Comparison of ENCODE assay signal across 9 cellular contexts in genomic region chr1:151905070-151905442, GRCh38. TPM values are rescaled to one million over a fixed set of nuclear protein-coding genes. Genes with fewer than 3 reads are reported as not detected.
DNase-seq lines count a peak whose midpoint lies in the region; ATAC-seq lines count a peak whose summit lies in the region.
"Had no signal": no experiment of that assay in that cellular context is flagged by ENCODE, and none has a peak within 500 bp of the region (broad histone marks: within the 10 kb centered on the region; RNA-seq: fewer than 3 reads in every experiment).

No MANE protein-coding gene starts in this region.

- peak; percentile 44 for DNase-seq in T-helper 2 cell treated with Interferon-gamma antibody and Interleukin-4, amounts not matched to agents 5 μg/mL and 100 μg/mL, for 36 hours (ENCODE audit: low spot score)
- peak; percentile 64 to 74 for DNase-seq in activated T-cell treated with anti-CD3 and anti-CD28 coated beads, Interleukin-2, amount 50 U/mL, for 72 hours
- DNase-seq in iris pigment epithelial cell (ENCODE audit: low read depth): peak; percentile 51
- peak; percentile 21 to 36 for DNase-seq in stimulated activated CD8-positive, alpha-beta memory T cell treated with anti-CD3 and anti-CD28 coated beads, Interleukin-2, amount 100 ng/mL, for 1 hour (ENCODE audit: low read depth in 2 of 2)
- DNase-seq in D341Med (ENCODE audit: low spot score): no peak

- H3K27me3 Mint-ChIP-seq in T-helper 2 cell treated with Interferon-gamma antibody and Interleukin-4, amounts not matched to agents 5 μg/mL and 100 μg/mL, for 36 hours (ENCODE audit: low read depth): no peaks in the 10 kb centered on the region
- H3K27me3 Mint-ChIP-seq in activated T-cell treated with anti-CD3 and anti-CD28 coated beads, Interleukin-2, amount 50 U/mL, for 72 hours (ENCODE audit: low read depth): no peaks in the 10 kb centered on the region
- H3K27me3 Mint-ChIP-seq: IgD-negative memory B cell had no signal

- peaks cover 68% of the 10 kb centered on the region for H3K9me3 Mint-ChIP-seq in T-helper 2 cell treated with Interferon-gamma antibody and Interleukin-4, amounts not matched to agents 5 μg/mL and 100 μg/mL, for 36 hours
- peaks cover 17 to 24% of the 10 kb centered on the region in 2 donors for H3K9me3 Mint-ChIP-seq in activated T-cell treated with anti-CD3 and anti-CD28 coated beads, Interleukin-2, amount 50 U/mL, for 72 hours

- peaks cover 39% of the 10 kb centered on the region for H3K4me1 Mint-ChIP-seq in T-helper 2 cell treated with Interferon-gamma antibody and Interleukin-4, amounts not matched to agents 5 μg/mL and 100 μg/mL, for 36 hours (ENCODE audit: low read depth)
- peaks cover 61% of the 10 kb centered on the region for H3K4me1 Mint-ChIP-seq in activated T-cell treated with anti-CD3 and anti-CD28 coated beads, Interleukin-2, amount 50 U/mL, for 72 hours (ENCODE audit: low read depth)

- peak overlapping the region; percentile 80 for H3K4me3 Mint-ChIP-seq in T-helper 2 cell treated with Interferon-gamma antibody and Interleukin-4, amounts not matched to agents 5 μg/mL and 100 μg/mL, for 36 hours
- peak overlapping the region; percentile 72 to 83 for H3K4me3 Mint-ChIP-seq in activated T-cell treated with anti-CD3 and anti-CD28 coated beads, Interleukin-2, amount 50 U/mL, for 72 hours

- H3K27ac Mint-ChIP-seq in T-helper 2 cell treated with Interferon-gamma antibody and Interleukin-4, amounts not matched to agents 5 μg/mL and 100 μg/mL, for 36 hours: peak overlapping the region; percentile 99
- peak overlapping the region; percentile 93 for H3K27ac Mint-ChIP-seq in activated T-cell treated with anti-CD3 and anti-CD28 coated beads, Interleukin-2, amount 50 U/mL, for 72 hours

- H3K36me3 Mint-ChIP-seq in T-helper 2 cell treated with Interferon-gamma antibody and Interleukin-4, amounts not matched to agents 5 μg/mL and 100 μg/mL, for 36 hours (ENCODE audit: low read depth): peaks cover 78% of the 10 kb centered on the region
- H3K36me3 Mint-ChIP-seq in activated T-cell treated with anti-CD3 and anti-CD28 coated beads, Interleukin-2, amount 50 U/mL, for 72 hours (ENCODE audit: insufficient read depth in 2 of 2): peaks cover 41 to 74% of the 10 kb centered on the region in 2 donors

- peak; percentile 43 to 61 for ATAC-seq in activated T-cell treated with anti-CD3 and anti-CD28 coated beads, Interleukin-2, amount 50 U/mL, for 72 hours (replicated peaks in 1 of 2)
- ATAC-seq in HG02763 (IDR thresholded peaks at IDR 0.05; ENCODE audit: unreplicated experiment): no peak
- no peak for ATAC-seq in HG03378 (IDR thresholded peaks at IDR 0.05; ENCODE audit: unreplicated experiment)
- no peak for ATAC-seq in HG03442 (IDR thresholded peaks at IDR 0.05; ENCODE audit: unreplicated experiment)

RNA-seq across cellular contexts. Expression of gene THEM4, which starts 4.3 kb away (rescaled TPM):
- total RNA-seq in activated T-cell treated with anti-CD3 and anti-CD28 coated beads, Interleukin-2, amount 50 U/mL, for 72 hours: 10 to 100 TPM; 40.5 to 41.5 TPM

RNA-seq across cellular contexts. Expression of gene THEM5, which starts 51.5 kb away (rescaled TPM):
- under 1 TPM in 1 of 2 donors, not detected in 1; 0.25 TPM for total RNA-seq in activated T-cell treated with anti-CD3 and anti-CD28 coated beads, Interleukin-2, amount 50 U/mL, for 72 hours

Comparison
In these comparisons a context has a peak if more than half of its experiments do, and no peak if none do; other contexts are left out.
1. ATAC-seq: peak in activated T-cell treated with anti-CD3 and anti-CD28 coated beads, Interleukin-2, amount 50 U/mL, for 72 hours (2 of 2); none in HG02763 (single experiment), HG03378 (single experiment) and HG03442 (single experiment).